In genomic region chr7:98165827-98166667, GRCh38 we compare ENCODE assay signal across 9 cellular contexts. TPM values are rescaled to one million over a fixed set of nuclear protein-coding genes. Genes with fewer than 3 reads are reported as not detected.
DNase-seq lines count a peak whose midpoint lies in the region; ATAC-seq, FAIRE-seq and TF ChIP-seq lines count a peak whose summit lies in the region.
"Had no signal": no experiment of that assay in that cellular context is flagged by ENCODE, and none has a peak within 500 bp of the region (broad histone marks: within the 10 kb centered on the region; RNA-seq: fewer than 3 reads in every experiment).

No MANE protein-coding gene starts in this region.

- 69% methylated on average over 10 of the region's 18 CpGs for WGBS in HepG2 (ENCODE audit: low lambda C conversion rate)

- peak; percentile 64 for FAIRE-seq in HepG2 (lab: Jason Lieb, UNC)

- no peak for TF ChIP-seq POLR2A in HepG2 (IDR thresholded peaks at IDR 0.05; ENCODE audit: insufficient read depth in 1 of 2, low read depth in 2 of 2, low read length in 2 of 2)

- peaks cover 7 to 20% of the 10 kb centered on the region in 2 experiments; a peak in 4 of 5 replicates for H3K36me3 ChIP-seq in HepG2 (replicated peaks in 1 of 2; ENCODE audit: control insufficient read depth in 1 of 2, insufficient read depth in 2 of 2, low read length in 2 of 2)

- no peak for TF ChIP-seq EP300 in HepG2 (IDR thresholded peaks at IDR 0.05; ENCODE audit: low read depth in 2 of 2, low read length in 2 of 2)
- no peak for TF ChIP-seq EP300 in HepG2 (CRISPR knock-in tag; IDR thresholded peaks at IDR 0.05; ENCODE audit: borderline replicate concordance)

- H2AFZ ChIP-seq in HepG2 (ENCODE audit: low read length), result no peak overlapping the region

- DNase-seq in NCI-H1436 (lab: John Stamatoyannopoulos, UW) (peak; percentile 30), NCI-H1436 treated with DMSO at 0.1 percent for 48 hours (lab: John Stamatoyannopoulos, UW) (no peak), HT-29 (ENCODE audit: low spot score) (peak; percentile 84), T follicular helper cell (ENCODE audit: low read depth) (peak; percentile 22), T47D (ENCODE audit: low read depth in 1 of 2, low spot score in 1 of 2) (peak; percentile 48 to 63), HepG2 (ENCODE audit: low spot score) (peak; percentile 33)
- DNase-seq in stimulated activated CD8-positive, alpha-beta memory T cell treated with anti-CD3 and anti-CD28 coated beads, Interleukin-2, amount 100 ng/mL, for 48 hours (ENCODE audit: low read depth in 2 of 2), result peak; percentile 46 to 47

- BruUV-seq in HepG2 (replicated peaks; lab: Mats Ljungman, UMichigan), result no TSS peak

- H3K4me2 ChIP-seq in HepG2 (ENCODE audit: low read depth, low read length), result no peak overlapping the region
- H3K4me2 ChIP-seq: BLaER1 treated with 17β-estradiol and CSF1 and Interleukin-3, amounts not matched to agents 10 nM and 100 nM had no signal

- no peak overlapping the region for H3K27ac ChIP-seq in HepG2 (ENCODE audit: extremely low read length, insufficient read depth, low read length)

- H3K4me1 ChIP-seq in HepG2 (ENCODE audit: insufficient read depth, low read length), result no peaks in the 10 kb centered on the region

- no peaks in the 10 kb centered on the region for H3K9me3 ChIP-seq in HepG2 (ENCODE audit: low read length)
- H3K9me3 ChIP-seq: BLaER1 treated with 17β-estradiol and CSF1 and Interleukin-3, amounts not matched to agents 10 nM and 100 nM had no signal

- H3K79me2 ChIP-seq in HepG2 (ENCODE audit: insufficient read depth, low read length), result no peaks in the 10 kb centered on the region

- H3K27me3 ChIP-seq in HepG2 (ENCODE audit: control insufficient read depth in 1 of 2, insufficient read depth in 2 of 2, low read length in 2 of 2), result no peaks in the 10 kb centered on the region

- POLR2A ChIA-PET in HepG2 (lab: Yijun Ruan, JAX), result no interaction called here

- TF ChIP-seq CTCF in HepG2 (CRISPR knock-in tag; IDR thresholded peaks at IDR 0.05), result peak; percentile 82

- intact Hi-C loops in HepG2 (cut with micrococcal nuclease; ENCODE audit: unreplicated experiment), result loop anchor here (1.0 kb wide), 1 partner anchor 60 kb away; the partner anchor contains the start of gene LMTK2

- H4K20me1 ChIP-seq in HepG2 (ENCODE audit: insufficient read depth, low read length), result peaks cover 25% of the 10 kb centered on the region

- TF ChIP-seq RAD21 in HepG2 (CRISPR knock-in tag; IDR thresholded peaks at IDR 0.05), result peak; percentile 60

- no peak overlapping the region for H3K9ac ChIP-seq in HepG2 (ENCODE audit: insufficient read depth, low read depth, low read length)
- H3K9ac ChIP-seq: BLaER1 treated with 17β-estradiol and CSF1 and Interleukin-3, amounts not matched to agents 10 nM and 100 nM had no signal

- ATAC-seq in HepG2, result peak; percentile 92
- no peak for ATAC-seq in HG02840 (IDR thresholded peaks at IDR 0.05; ENCODE audit: low FRiP score, unreplicated experiment)

- CTCF ChIA-PET in HepG2 (lab: Yijun Ruan, JAX; ENCODE audit: low intra/inter-chr PET ratio, low total read pairs), result interaction anchor here (0.8 to 5.4 kb wide), 3 partner anchors 60 to 147 kb away, joined by 3 to 68 read pairs (median 13); partner anchors contain the start of gene LMTK2

- in situ Hi-C loops in T47D (cut with HindIII; ENCODE audit: low pct_unique_long_range_greater_than_20kb, low sequenced_read_pairs), result no loop called here
- in situ Hi-C loops in HepG2 (cut with HindIII; ENCODE audit: extremely low pct_ligation_motif_present, low pct_unique_long_range_greater_than_20kb), result loop anchor here (10.0 kb wide), 1 partner anchor 61 kb away; the partner anchor contains the start of gene LMTK2

- H3K4me3 ChIP-seq in HepG2 (replicated peaks in 1 of 3; ENCODE audit: insufficient read depth in 1 of 3, low read depth in 2 of 3, low read length in 3 of 3), result no peak overlapping the region
- H3K4me3 ChIP-seq: BLaER1 treated with 17β-estradiol and CSF1 and Interleukin-3, amounts not matched to agents 10 nM and 100 nM had no signal

TF ChIP-seq in HepG2, 621 proteins besides CTCF, POLR2A, EP300 and RAD21 (continues in another document):
- TF ChIP-seq TBX2 (CRISPR knock-in tag; IDR thresholded peaks at IDR 0.05; ENCODE audit: borderline replicate concordance) (peak; percentile 29; the same call in 1 of the 2 replicates), PCBP2 (optimal IDR thresholded peaks at IDR 0.05; ENCODE audit: low read depth, low read length, poor library complexity, severe bottlenecking) (no peak), KDM2A (CRISPR knock-in tag; IDR thresholded peaks at IDR 0.05; ENCODE audit: borderline replicate concordance, low read depth) (0 out of 2 replicates have a peak, but pooled peaks have one; percentile 23)

RNA-seq across cellular contexts. Expression of gene BHLHA15, which starts 45.2 kb away (rescaled TPM):
- total RNA-seq in HT-29 (2014; rRNA removed; shearing (Covaris generic)), result 16.2 and 21.8 TPM in 2 replicates
- 4.4 and 6.1 TPM in 2 replicates for total RNA-seq in HepG2 (2016; rRNA removed; fragmentation: Illumina TruSeq; extraction: Trizol)
- 0.44 and 1.3 TPM in 2 replicates for total RNA-seq in HepG2 (2016; cell fraction: cytosol; rRNA removed; fragmentation: Illumina TruSeq; extraction: Trizol; ENCODE audit: low read depth)
- 4.0 and 5.3 TPM in 2 replicates for total RNA-seq in HepG2 (2016; cell fraction: insoluble cytoplasmic fraction; rRNA removed; fragmentation: Illumina TruSeq; extraction: Trizol)
- total RNA-seq in HepG2 (2016; cell fraction: membrane; rRNA removed; fragmentation: Illumina TruSeq; extraction: Trizol), result 2.9 and 3.3 TPM in 2 replicates
- 3.8 and 5.3 TPM in 2 replicates for total RNA-seq in HepG2 (2016; cell fraction: nucleus; rRNA removed; fragmentation: Illumina TruSeq; extraction: Trizol)
- 1.9 and 2.3 TPM in 2 replicates for polyA plus RNA-seq in HepG2 (2011; rRNA removed)
- 2.0 and 3.2 TPM in 2 replicates for polyA plus RNA-seq in HepG2 (2011; cell fraction: cytosol; rRNA removed)
- 2.5 and 3.0 TPM in 2 replicates for polyA plus RNA-seq in HepG2 (2011; cell fraction: nucleus; rRNA removed)
- 0.83 and 1.6 TPM in 2 replicates for polyA plus RNA-seq in HepG2 (2012)
- 0.18 and 0.37 TPM in 2 replicates for polyA plus RNA-seq in HepG2 (2016; cell fraction: cytosol; fragmentation: Illumina TruSeq; extraction: Trizol; ENCODE audit: low read depth)
- polyA plus RNA-seq in HepG2 (2016; cell fraction: insoluble cytoplasmic fraction; fragmentation: Illumina TruSeq; extraction: Trizol; ENCODE audit: low read depth), result 2.3 and 3.1 TPM in 2 replicates
- 0.77 and 1.0 TPM in 2 replicates for polyA plus RNA-seq in HepG2 (2016; cell fraction: membrane; fragmentation: Illumina TruSeq; extraction: Trizol; ENCODE audit: low read depth)
- polyA plus RNA-seq in HepG2 (2016; cell fraction: nucleus; fragmentation: Illumina TruSeq; extraction: Trizol; ENCODE audit: insufficient read depth, low read depth), result 3.6 and 4.4 TPM in 2 replicates
- 2.7 TPM in 1 of 2 replicates, not detected in the other for polyA minus RNA-seq in HepG2 (2011; rRNA and poly(A)+ RNA removed; ENCODE audit: low replicate concordance)
- 2.5 and 3.4 TPM in 2 replicates for polyA minus RNA-seq in HepG2 (2011; cell fraction: cytosol; rRNA and poly(A)+ RNA removed)
- polyA minus RNA-seq in HepG2 (2011; cell fraction: nucleus; rRNA and poly(A)+ RNA removed), result 1.8 and 2.7 TPM in 2 replicates

RNA-seq across cellular contexts. Expression of gene LMTK2, which starts 59.4 kb away (rescaled TPM):
- total RNA-seq in HT-29 (2014; rRNA removed; shearing (Covaris generic)), result 23.1 and 26.8 TPM in 2 replicates
- 8.1 and 9.5 TPM in 2 replicates for total RNA-seq in HepG2 (2016; rRNA removed; fragmentation: Illumina TruSeq; extraction: Trizol)
- total RNA-seq in HepG2 (2016; cell fraction: cytosol; rRNA removed; fragmentation: Illumina TruSeq; extraction: Trizol; ENCODE audit: low read depth), result 2.7 and 3.2 TPM in 2 replicates
- total RNA-seq in HepG2 (2016; cell fraction: insoluble cytoplasmic fraction; rRNA removed; fragmentation: Illumina TruSeq; extraction: Trizol), result 6.1 and 10.1 TPM in 2 replicates
- 6.2 and 7.5 TPM in 2 replicates for total RNA-seq in HepG2 (2016; cell fraction: membrane; rRNA removed; fragmentation: Illumina TruSeq; extraction: Trizol)
- 14.1 and 16.3 TPM in 2 replicates for total RNA-seq in HepG2 (2016; cell fraction: nucleus; rRNA removed; fragmentation: Illumina TruSeq; extraction: Trizol)
- polyA plus RNA-seq in HepG2 (2011; rRNA removed), result 11.7 and 12.1 TPM in 2 replicates
- 7.9 and 8.0 TPM in 2 replicates for polyA plus RNA-seq in HepG2 (2011; cell fraction: cytosol; rRNA removed)
- 16.6 and 18.4 TPM in 2 replicates for polyA plus RNA-seq in HepG2 (2011; cell fraction: nucleus; rRNA removed)
- polyA plus RNA-seq in HepG2 (2012), result 10.0 and 10.9 TPM in 2 replicates
- 0.40 and 0.69 TPM in 2 replicates for polyA plus RNA-seq in HepG2 (2016; cell fraction: cytosol; fragmentation: Illumina TruSeq; extraction: Trizol; ENCODE audit: low read depth)
- polyA plus RNA-seq in HepG2 (2016; cell fraction: insoluble cytoplasmic fraction; fragmentation: Illumina TruSeq; extraction: Trizol; ENCODE audit: low read depth), result 4.0 and 4.3 TPM in 2 replicates
- polyA plus RNA-seq in HepG2 (2016; cell fraction: membrane; fragmentation: Illumina TruSeq; extraction: Trizol; ENCODE audit: low read depth), result 0.68 and 0.84 TPM in 2 replicates
- 19.4 and 20.9 TPM in 2 replicates for polyA plus RNA-seq in HepG2 (2016; cell fraction: nucleus; fragmentation: Illumina TruSeq; extraction: Trizol; ENCODE audit: insufficient read depth, low read depth)
- 19.1 and 27.7 TPM in 2 replicates for polyA minus RNA-seq in HepG2 (2011; rRNA and poly(A)+ RNA removed; ENCODE audit: low replicate concordance)
- 24.0 and 26.3 TPM in 2 replicates for polyA minus RNA-seq in HepG2 (2011; cell fraction: cytosol; rRNA and poly(A)+ RNA removed)
- polyA minus RNA-seq in HepG2 (2011; cell fraction: nucleus; rRNA and poly(A)+ RNA removed), result 19.1 and 20.0 TPM in 2 replicates
